ENCODE assay signal across 1 cellular context in the genomic region with DNA sequence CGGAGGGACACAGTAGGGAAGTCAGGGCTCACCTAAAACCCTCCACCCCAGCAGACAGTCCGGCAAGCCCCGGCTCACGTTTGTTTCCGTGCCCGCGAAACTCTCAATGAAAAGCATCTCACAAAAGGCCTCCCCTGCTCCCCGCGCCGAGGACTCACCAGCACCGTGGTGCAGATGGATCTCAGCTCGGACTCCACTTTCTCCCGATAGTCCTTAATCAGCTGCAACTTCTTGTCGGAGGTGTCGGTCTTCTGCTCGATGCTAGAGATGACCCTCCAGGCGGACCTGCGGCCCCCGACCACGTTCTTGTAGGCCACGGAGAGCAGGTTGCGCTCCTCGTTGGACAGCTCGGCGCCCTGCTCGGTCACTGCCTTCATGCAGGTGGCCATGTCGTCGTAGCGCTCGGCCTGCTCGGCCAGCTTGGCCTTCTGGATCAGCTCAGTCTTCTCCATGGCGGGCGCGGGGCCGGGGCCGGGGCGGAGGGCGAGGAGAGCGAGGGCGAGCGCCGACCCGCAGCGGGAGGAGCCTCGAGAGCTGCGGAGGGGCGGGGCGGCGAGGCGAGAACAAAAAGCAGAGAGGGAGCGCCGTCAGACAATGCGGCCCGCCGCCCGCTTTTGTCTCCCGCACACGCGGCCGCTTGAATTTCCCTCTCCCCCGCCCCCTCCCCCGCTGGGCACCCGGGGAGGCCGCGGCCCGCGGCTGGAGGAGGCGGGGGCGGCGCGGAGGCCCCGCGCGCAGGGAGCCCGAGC.
TF ChIP-seq lines count a peak whose summit lies in the region.

No MANE protein-coding gene starts in this region.

TF ChIP-seq in GM12878, 131 proteins besides CTCF, POLR2A, EP300 and RAD21 (continued from another document and continues in another):
- TF ChIP-seq, protein P1, sequence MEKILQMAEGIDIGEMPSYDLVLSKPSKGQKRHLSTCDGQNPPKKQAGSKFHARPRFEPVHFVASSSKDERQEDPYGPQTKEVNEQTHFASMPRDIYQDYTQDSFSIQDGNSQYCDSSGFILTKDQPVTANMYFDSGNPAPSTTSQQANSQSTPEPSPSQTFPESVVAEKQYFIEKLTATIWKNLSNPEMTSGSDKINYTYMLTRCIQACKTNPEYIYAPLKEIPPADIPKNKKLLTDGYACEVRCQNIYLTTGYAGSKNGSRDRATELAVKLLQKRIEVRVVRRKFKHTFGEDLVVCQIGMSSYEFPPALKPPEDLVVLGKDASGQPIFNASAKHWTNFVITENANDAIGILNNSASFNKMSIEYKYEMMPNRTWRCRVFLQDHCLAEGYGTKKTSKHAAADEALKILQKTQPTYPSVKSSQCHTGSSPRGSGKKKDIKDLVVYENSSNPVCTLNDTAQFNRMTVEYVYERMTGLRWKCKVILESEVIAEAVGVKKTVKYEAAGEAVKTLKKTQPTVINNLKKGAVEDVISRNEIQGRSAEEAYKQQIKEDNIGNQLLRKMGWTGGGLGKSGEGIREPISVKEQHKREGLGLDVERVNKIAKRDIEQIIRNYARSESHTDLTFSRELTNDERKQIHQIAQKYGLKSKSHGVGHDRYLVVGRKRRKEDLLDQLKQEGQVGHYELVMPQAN (conservative IDR thresholded peaks at IDR 0.05), result no peak
- no peak for TF ChIP-seq MYC (IDR thresholded peaks at IDR 0.05; ENCODE audit: insufficient read depth, insufficient read length, insufficient replicate concordance, low read length, severe bottlenecking)
- no peak for TF ChIP-seq ZNF24 (IDR thresholded peaks at IDR 0.05)
- TF ChIP-seq ZNF384 (IDR thresholded peaks at IDR 0.05; ENCODE audit: borderline replicate concordance, low read depth, low read length), result no peak
- TF ChIP-seq, protein P2, sequence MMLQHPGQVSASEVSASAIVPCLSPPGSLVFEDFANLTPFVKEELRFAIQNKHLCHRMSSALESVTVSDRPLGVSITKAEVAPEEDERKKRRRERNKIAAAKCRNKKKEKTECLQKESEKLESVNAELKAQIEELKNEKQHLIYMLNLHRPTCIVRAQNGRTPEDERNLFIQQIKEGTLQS (IDR thresholded peaks at IDR 0.05; ENCODE audit: borderline replicate concordance, extremely low read depth, low read depth, low read length), result no peak
- no peak for TF ChIP-seq SIN3A (IDR thresholded peaks at IDR 0.05; ENCODE audit: low read depth, low read length)
- TF ChIP-seq, protein P3, sequence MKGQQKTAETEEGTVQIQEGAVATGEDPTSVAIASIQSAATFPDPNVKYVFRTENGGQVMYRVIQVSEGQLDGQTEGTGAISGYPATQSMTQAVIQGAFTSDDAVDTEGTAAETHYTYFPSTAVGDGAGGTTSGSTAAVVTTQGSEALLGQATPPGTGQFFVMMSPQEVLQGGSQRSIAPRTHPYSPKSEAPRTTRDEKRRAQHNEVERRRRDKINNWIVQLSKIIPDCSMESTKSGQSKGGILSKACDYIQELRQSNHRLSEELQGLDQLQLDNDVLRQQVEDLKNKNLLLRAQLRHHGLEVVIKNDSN (IDR thresholded peaks at IDR 0.05; ENCODE audit: borderline replicate concordance, extremely low read length, insufficient read depth, low read depth, low read length), result no peak
- TF ChIP-seq TCF3 (IDR thresholded peaks at IDR 0.05; ENCODE audit: borderline replicate concordance, insufficient read depth, low read depth, low read length), result no peak
- no peak for TF ChIP-seq WRNIP1 (IDR thresholded peaks at IDR 0.05; ENCODE audit: borderline replicate concordance, low read depth, low read length)
- no peak for TF ChIP-seq YBX1 (IDR thresholded peaks at IDR 0.05)
- no peak for TF ChIP-seq SREBF2 (IDR thresholded peaks at IDR 0.05; ENCODE audit: low read length)
- TF ChIP-seq NBN (IDR thresholded peaks at IDR 0.05), result peak; percentile 17; the same call in 1 of the 2 replicates
- peak; percentile 60 for TF ChIP-seq IKZF1 (conservative IDR thresholded peaks at IDR 0.05)
- TF ChIP-seq RELA (IDR thresholded peaks at IDR 0.05; ENCODE audit: borderline replicate concordance, partially characterized antibody), result no peak
- no peak for TF ChIP-seq SUZ12 (IDR thresholded peaks at IDR 0.05; ENCODE audit: unreplicated experiment)
- TF ChIP-seq RB1 (IDR thresholded peaks at IDR 0.05; ENCODE audit: borderline replicate concordance), result no peak; the same call in 1 of the 2 replicates
- TF ChIP-seq, protein P4, sequence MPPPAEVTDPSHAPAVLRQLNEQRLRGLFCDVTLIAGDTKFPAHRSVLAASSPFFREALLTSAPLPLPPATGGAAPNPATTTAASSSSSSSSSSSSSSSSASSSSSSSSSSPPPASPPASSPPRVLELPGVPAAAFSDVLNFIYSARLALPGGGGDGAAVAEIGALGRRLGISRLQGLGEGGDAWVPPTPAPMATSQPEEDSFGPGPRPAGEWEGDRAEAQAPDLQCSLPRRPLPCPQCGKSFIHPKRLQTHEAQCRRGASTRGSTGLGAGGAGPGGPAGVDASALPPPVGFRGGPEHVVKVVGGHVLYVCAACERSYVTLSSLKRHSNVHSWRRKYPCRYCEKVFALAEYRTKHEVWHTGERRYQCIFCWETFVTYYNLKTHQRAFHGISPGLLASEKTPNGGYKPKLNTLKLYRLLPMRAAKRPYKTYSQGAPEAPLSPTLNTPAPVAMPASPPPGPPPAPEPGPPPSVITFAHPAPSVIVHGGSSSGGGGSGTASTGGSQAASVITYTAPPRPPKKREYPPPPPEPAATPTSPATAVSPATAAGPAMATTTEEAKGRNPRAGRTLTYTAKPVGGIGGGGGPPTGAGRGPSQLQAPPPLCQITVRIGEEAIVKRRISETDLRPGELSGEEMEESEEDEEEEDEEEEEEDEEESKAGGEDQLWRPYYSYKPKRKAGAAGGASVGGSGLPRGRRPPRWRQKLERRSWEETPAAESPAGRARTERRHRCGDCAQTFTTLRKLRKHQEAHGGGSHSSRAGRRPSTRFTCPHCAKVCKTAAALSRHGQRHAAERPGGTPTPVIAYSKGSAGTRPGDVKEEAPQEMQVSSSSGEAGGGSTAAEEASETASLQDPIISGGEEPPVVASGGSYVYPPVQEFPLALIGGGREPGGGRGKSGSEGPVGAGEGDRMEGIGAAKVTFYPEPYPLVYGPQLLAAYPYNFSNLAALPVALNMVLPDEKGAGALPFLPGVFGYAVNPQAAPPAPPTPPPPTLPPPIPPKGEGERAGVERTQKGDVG (CRISPR knock-in tag; IDR thresholded peaks at IDR 0.05), result no peak
- TF ChIP-seq, protein P5, sequence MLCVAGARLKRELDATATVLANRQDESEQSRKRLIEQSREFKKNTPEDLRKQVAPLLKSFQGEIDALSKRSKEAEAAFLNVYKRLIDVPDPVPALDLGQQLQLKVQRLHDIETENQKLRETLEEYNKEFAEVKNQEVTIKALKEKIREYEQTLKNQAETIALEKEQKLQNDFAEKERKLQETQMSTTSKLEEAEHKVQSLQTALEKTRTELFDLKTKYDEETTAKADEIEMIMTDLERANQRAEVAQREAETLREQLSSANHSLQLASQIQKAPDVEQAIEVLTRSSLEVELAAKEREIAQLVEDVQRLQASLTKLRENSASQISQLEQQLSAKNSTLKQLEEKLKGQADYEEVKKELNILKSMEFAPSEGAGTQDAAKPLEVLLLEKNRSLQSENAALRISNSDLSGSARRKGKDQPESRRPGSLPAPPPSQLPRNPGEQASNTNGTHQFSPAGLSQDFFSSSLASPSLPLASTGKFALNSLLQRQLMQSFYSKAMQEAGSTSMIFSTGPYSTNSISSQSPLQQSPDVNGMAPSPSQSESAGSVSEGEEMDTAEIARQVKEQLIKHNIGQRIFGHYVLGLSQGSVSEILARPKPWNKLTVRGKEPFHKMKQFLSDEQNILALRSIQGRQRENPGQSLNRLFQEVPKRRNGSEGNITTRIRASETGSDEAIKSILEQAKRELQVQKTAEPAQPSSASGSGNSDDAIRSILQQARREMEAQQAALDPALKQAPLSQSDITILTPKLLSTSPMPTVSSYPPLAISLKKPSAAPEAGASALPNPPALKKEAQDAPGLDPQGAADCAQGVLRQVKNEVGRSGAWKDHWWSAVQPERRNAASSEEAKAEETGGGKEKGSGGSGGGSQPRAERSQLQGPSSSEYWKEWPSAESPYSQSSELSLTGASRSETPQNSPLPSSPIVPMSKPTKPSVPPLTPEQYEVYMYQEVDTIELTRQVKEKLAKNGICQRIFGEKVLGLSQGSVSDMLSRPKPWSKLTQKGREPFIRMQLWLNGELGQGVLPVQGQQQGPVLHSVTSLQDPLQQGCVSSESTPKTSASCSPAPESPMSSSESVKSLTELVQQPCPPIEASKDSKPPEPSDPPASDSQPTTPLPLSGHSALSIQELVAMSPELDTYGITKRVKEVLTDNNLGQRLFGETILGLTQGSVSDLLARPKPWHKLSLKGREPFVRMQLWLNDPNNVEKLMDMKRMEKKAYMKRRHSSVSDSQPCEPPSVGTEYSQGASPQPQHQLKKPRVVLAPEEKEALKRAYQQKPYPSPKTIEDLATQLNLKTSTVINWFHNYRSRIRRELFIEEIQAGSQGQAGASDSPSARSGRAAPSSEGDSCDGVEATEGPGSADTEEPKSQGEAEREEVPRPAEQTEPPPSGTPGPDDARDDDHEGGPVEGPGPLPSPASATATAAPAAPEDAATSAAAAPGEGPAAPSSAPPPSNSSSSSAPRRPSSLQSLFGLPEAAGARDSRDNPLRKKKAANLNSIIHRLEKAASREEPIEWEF (IDR thresholded peaks at IDR 0.05; ENCODE audit: insufficient replicate concordance, low read depth, low read length), result no peak
- no peak for TF ChIP-seq SMC3 (IDR thresholded peaks at IDR 0.05; ENCODE audit: borderline replicate concordance, low read length)
- no peak for TF ChIP-seq ZNF207 (IDR thresholded peaks at IDR 0.05; ENCODE audit: borderline replicate concordance)
- no peak for TF ChIP-seq SMAD5 (IDR thresholded peaks at IDR 0.05; ENCODE audit: low read depth)
- TF ChIP-seq TBL1XR1 (IDR thresholded peaks at IDR 0.05; ENCODE audit: low read depth, low read length), result no peak
- TF ChIP-seq RAD51 (IDR thresholded peaks at IDR 0.05), result no peak
- TF ChIP-seq POLR2AphosphoS2 (IDR thresholded peaks at IDR 0.05; ENCODE audit: low read depth, low read length), result no peak; the same call in 1 of the 2 replicates
- no peak for TF ChIP-seq TARDBP (IDR thresholded peaks at IDR 0.05; ENCODE audit: borderline replicate concordance)
- TF ChIP-seq, protein P6, sequence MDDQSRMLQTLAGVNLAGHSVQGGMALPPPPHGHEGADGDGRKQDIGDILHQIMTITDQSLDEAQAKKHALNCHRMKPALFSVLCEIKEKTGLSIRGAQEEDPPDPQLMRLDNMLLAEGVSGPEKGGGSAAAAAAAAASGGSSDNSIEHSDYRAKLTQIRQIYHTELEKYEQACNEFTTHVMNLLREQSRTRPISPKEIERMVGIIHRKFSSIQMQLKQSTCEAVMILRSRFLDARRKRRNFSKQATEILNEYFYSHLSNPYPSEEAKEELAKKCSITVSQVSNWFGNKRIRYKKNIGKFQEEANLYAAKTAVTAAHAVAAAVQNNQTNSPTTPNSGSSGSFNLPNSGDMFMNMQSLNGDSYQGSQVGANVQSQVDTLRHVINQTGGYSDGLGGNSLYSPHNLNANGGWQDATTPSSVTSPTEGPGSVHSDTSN (IDR thresholded peaks at IDR 0.05; ENCODE audit: insufficient replicate concordance, low read depth, low read length), result no peak
- TF ChIP-seq SIX5 (IDR thresholded peaks at IDR 0.05; ENCODE audit: low read depth, low read length, severe bottlenecking), result no peak
- no peak for TF ChIP-seq NFXL1 (IDR thresholded peaks at IDR 0.05; ENCODE audit: borderline replicate concordance)
- no peak for TF ChIP-seq JUNB (IDR thresholded peaks at IDR 0.05)
- TF ChIP-seq, protein P7, sequence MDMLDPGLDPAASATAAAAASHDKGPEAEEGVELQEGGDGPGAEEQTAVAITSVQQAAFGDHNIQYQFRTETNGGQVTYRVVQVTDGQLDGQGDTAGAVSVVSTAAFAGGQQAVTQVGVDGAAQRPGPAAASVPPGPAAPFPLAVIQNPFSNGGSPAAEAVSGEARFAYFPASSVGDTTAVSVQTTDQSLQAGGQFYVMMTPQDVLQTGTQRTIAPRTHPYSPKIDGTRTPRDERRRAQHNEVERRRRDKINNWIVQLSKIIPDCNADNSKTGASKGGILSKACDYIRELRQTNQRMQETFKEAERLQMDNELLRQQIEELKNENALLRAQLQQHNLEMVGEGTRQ (IDR thresholded peaks at IDR 0.05; ENCODE audit: borderline replicate concordance, low read depth, low read length), result no peak
- no peak for TF ChIP-seq KAT2A (conservative IDR thresholded peaks at IDR 0.05; ENCODE audit: control insufficient read depth, low read depth, low read length)
- no peak for TF ChIP-seq LARP7 (IDR thresholded peaks at IDR 0.05)
- no peak for TF ChIP-seq ZZZ3 (IDR thresholded peaks at IDR 0.05; ENCODE audit: control insufficient read depth, insufficient read length, low read depth)
- TF ChIP-seq, protein P8, sequence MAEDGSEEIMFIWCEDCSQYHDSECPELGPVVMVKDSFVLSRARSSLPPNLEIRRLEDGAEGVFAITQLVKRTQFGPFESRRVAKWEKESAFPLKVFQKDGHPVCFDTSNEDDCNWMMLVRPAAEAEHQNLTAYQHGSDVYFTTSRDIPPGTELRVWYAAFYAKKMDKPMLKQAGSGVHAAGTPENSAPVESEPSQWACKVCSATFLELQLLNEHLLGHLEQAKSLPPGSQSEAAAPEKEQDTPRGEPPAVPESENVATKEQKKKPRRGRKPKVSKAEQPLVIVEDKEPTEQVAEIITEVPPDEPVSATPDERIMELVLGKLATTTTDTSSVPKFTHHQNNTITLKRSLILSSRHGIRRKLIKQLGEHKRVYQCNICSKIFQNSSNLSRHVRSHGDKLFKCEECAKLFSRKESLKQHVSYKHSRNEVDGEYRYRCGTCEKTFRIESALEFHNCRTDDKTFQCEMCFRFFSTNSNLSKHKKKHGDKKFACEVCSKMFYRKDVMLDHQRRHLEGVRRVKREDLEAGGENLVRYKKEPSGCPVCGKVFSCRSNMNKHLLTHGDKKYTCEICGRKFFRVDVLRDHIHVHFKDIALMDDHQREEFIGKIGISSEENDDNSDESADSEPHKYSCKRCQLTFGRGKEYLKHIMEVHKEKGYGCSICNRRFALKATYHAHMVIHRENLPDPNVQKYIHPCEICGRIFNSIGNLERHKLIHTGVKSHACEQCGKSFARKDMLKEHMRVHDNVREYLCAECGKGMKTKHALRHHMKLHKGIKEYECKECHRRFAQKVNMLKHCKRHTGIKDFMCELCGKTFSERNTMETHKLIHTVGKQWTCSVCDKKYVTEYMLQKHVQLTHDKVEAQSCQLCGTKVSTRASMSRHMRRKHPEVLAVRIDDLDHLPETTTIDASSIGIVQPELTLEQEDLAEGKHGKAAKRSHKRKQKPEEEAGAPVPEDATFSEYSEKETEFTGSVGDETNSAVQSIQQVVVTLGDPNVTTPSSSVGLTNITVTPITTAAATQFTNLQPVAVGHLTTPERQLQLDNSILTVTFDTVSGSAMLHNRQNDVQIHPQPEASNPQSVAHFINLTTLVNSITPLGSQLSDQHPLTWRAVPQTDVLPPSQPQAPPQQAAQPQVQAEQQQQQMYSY (CRISPR knock-in tag; IDR thresholded peaks at IDR 0.05), result no peak
- TF ChIP-seq ZNF622 (IDR thresholded peaks at IDR 0.05), result no peak
- TF ChIP-seq HDGF (IDR thresholded peaks at IDR 0.05), result peak; percentile 83; the same call in 1 of the 2 replicates
- 0 out of 2 replicates have a peak, but pooled peaks have one; percentile 65 for TF ChIP-seq DPF2 (IDR thresholded peaks at IDR 0.05)
- TF ChIP-seq RCOR1 (conservative IDR thresholded peaks at IDR 0.05; ENCODE audit: low read depth, low read length), result no peak
- TF ChIP-seq, protein P9, sequence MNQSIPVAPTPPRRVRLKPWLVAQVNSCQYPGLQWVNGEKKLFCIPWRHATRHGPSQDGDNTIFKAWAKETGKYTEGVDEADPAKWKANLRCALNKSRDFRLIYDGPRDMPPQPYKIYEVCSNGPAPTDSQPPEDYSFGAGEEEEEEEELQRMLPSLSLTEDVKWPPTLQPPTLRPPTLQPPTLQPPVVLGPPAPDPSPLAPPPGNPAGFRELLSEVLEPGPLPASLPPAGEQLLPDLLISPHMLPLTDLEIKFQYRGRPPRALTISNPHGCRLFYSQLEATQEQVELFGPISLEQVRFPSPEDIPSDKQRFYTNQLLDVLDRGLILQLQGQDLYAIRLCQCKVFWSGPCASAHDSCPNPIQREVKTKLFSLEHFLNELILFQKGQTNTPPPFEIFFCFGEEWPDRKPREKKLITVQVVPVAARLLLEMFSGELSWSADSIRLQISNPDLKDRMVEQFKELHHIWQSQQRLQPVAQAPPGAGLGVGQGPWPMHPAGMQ (IDR thresholded peaks at IDR 0.05; ENCODE audit: borderline replicate concordance), result no peak
